In genomic region chr20:47456952-47457724, GRCh38 we compare ENCODE assay signal across 1 cellular context.
A peak's percentile ranks its signal among the peaks of the same experiment; 100 is the strongest.
TF ChIP-seq lines count a peak whose summit lies in the region.

No MANE protein-coding gene starts in this region.

TF ChIP-seq in GM12878, 131 proteins besides CTCF, POLR2A, EP300 and RAD21 (continued from another document and continues in another):
- TF ChIP-seq HSF1 (IDR thresholded peaks at IDR 0.05; ENCODE audit: low read depth, low read length) (no peak), NBN (IDR thresholded peaks at IDR 0.05) (no peak), TAF1 (IDR thresholded peaks at IDR 0.05; ENCODE audit: borderline replicate concordance, low read depth, low read length) (no peak), MEF2A (IDR thresholded peaks at IDR 0.05; ENCODE audit: insufficient read depth, low read depth, low read length) (no peak), SKIL (IDR thresholded peaks at IDR 0.05; ENCODE audit: low read depth, poor library complexity, severe bottlenecking) (no peak), USF2 (IDR thresholded peaks at IDR 0.05; ENCODE audit: borderline replicate concordance, low read depth, low read length) (no peak), IRF4 (IDR thresholded peaks at IDR 0.05; ENCODE audit: low read depth, low read length) (no peak), NFXL1 (IDR thresholded peaks at IDR 0.05; ENCODE audit: borderline replicate concordance) (no peak), ZNF207 (IDR thresholded peaks at IDR 0.05; ENCODE audit: borderline replicate concordance) (no peak), KLF5 (IDR thresholded peaks at IDR 0.05; ENCODE audit: partially characterized antibody) (no peak), NR2C1 (IDR thresholded peaks at IDR 0.05) (no peak), TBL1XR1 (IDR thresholded peaks at IDR 0.05; ENCODE audit: low read depth, low read length) (no peak), HDAC6 (IDR thresholded peaks at IDR 0.05; ENCODE audit: unreplicated experiment) (no peak), CBFB (IDR thresholded peaks at IDR 0.05; ENCODE audit: low read depth) (no peak), RBBP5 (conservative IDR thresholded peaks at IDR 0.05) (no peak), RELB (IDR thresholded peaks at IDR 0.05; ENCODE audit: low read depth) (no peak), MXI1 (IDR thresholded peaks at IDR 0.05; ENCODE audit: low read depth, low read length) (no peak), ZBTB11 (CRISPR knock-in tag; IDR thresholded peaks at IDR 0.05) (no peak), STAT3 (IDR thresholded peaks at IDR 0.05; ENCODE audit: low read depth, low read length) (no peak), ATF3 (IDR thresholded peaks at IDR 0.05; ENCODE audit: borderline replicate concordance, extremely low read depth, low read depth, low read length) (no peak), ASH2L (IDR thresholded peaks at IDR 0.05; ENCODE audit: borderline replicate concordance, low read depth) (no peak), STAT1 (conservative IDR thresholded peaks at IDR 0.05) (no peak), ATF7 (IDR thresholded peaks at IDR 0.05; ENCODE audit: low read depth) (no peak), CHD4 (IDR thresholded peaks at IDR 0.05) (no peak), ZBTB33 (IDR thresholded peaks at IDR 0.05) (no peak), MAX (IDR thresholded peaks at IDR 0.05; ENCODE audit: low read depth, low read length) (no peak), ZZZ3 (IDR thresholded peaks at IDR 0.05; ENCODE audit: control insufficient read depth, insufficient read length, low read depth) (no peak), ZNF217 (IDR thresholded peaks at IDR 0.05) (no peak), ESRRA (IDR thresholded peaks at IDR 0.05; ENCODE audit: low read length) (no peak), E4F1 (IDR thresholded peaks at IDR 0.05; ENCODE audit: borderline replicate concordance, partially characterized antibody) (no peak), RB1 (IDR thresholded peaks at IDR 0.05; ENCODE audit: borderline replicate concordance) (no peak), BACH1 (IDR thresholded peaks at IDR 0.05; ENCODE audit: borderline replicate concordance) (no peak), GABPA (IDR thresholded peaks at IDR 0.05; ENCODE audit: low read depth) (no peak), CREM (IDR thresholded peaks at IDR 0.05; ENCODE audit: low read depth) (0 out of 2 replicates have a peak, but pooled peaks have one; percentile 17), NFYA (IDR thresholded peaks at IDR 0.05; ENCODE audit: borderline replicate concordance, low read depth, low read length) (no peak), GATAD2B (conservative IDR thresholded peaks at IDR 0.05; ENCODE audit: low read depth) (no peak), ETV6 (conservative IDR thresholded peaks at IDR 0.05 in 1 of 2, IDR thresholded peaks at IDR 0.05 in 1 of 2; ENCODE audit: borderline replicate concordance in 1 of 2, low read depth in 1 of 2) (no peak), TCF12 (IDR thresholded peaks at IDR 0.05; ENCODE audit: low read depth, low read length) (no peak), BCLAF1 (IDR thresholded peaks at IDR 0.05) (no peak), NKRF (conservative IDR thresholded peaks at IDR 0.05) (no peak), SMAD1 (IDR thresholded peaks at IDR 0.05; ENCODE audit: low read depth, partially characterized antibody) (no peak)
